ENCODE assay signal across 24 cellular contexts in the genomic region with DNA sequence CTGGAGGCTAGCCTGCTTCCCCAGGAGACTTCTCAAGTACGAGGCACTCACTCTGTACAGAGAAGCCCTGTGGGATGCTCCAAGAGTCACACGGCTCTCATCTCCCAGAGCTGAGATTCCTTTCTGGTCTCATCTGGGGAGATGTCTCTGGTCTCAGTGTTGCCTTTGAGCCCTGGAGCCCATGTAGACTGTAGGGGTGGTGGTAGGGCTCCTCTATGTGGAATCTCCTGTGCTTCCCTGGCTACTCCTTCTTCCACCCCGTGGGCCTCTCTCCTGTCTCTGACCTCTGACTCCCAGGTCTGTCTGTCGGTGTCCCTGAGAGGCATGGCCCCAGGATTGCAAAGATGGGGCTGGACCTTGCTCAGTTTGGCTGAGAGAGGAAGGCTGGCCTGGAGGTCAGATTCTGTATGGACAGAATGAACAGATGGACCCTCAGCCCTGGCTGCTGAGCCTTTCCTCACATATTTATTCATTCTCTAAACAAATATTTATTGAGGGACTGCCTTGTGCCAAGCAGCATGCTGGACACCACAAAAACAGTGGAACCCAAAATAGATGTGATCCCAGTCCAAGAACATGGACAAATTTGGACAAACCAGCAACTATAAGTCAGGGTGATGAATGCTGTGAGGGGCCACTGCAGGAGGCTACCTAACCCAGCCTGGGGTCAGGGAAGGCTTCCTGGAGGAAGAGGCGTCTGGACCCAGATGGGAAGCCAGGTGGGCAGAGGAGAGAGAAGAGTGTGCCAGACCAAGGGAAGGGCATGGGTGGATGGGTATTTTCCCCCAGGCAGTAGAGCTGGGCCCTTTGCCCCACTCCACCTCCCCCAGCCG. TPM values are rescaled to one million over a fixed set of nuclear protein-coding genes. Genes with fewer than 3 reads are reported as not detected.
DNase-seq lines count a peak whose midpoint lies in the region; ATAC-seq and TF ChIP-seq lines count a peak whose summit lies in the region.
"Had no signal": no experiment of that assay in that cellular context is flagged by ENCODE, and none has a peak within 500 bp of the region (broad histone marks: within the 10 kb centered on the region; RNA-seq: fewer than 3 reads in every experiment).

No MANE protein-coding gene starts in this region.

- no peaks in the 10 kb centered on the region for H4K20me1 ChIP-seq in hepatocyte (ENCODE audit: insufficient read depth, poor library complexity, severe bottlenecking)

- intact Hi-C loops in sigmoid colon (cut with DNase I), result no loop called here
- intact Hi-C loops in stomach (cut with DNase I; ENCODE audit: low total_unique reads), result no loop called here

- 70 to 71% methylated on average over 6 of the region's 6 CpGs for WGBS in sigmoid colon, 2 donors
- WGBS in hepatocyte (ENCODE audit: low lambda C conversion rate, missing lambda C conversion rate), result 83% methylated on average over 6 of the region's 6 CpGs
- 51 to 63% (median 61%) methylated on average over 6 of the region's 6 CpGs for WGBS in stomach, 5 donors

- H3K36me3 ChIP-seq in sigmoid colon, result no peaks in the 10 kb centered on the region
- no peaks in the 10 kb centered on the region for H3K36me3 ChIP-seq in hepatocyte (replicated peaks; ENCODE audit: insufficient read depth, low read depth)
- no peaks in the 10 kb centered on the region for H3K36me3 ChIP-seq in stomach
- H3K36me3 ChIP-seq: HAP-1, SJCRH30 had no signal

- peak; percentile 22 for DNase-seq in NCI-H146 (lab: John Stamatoyannopoulos, UW)
- DNase-seq in NCI-H146 treated with DMSO at 0.1 percent for 48 hours (lab: John Stamatoyannopoulos, UW; ENCODE audit: unreplicated experiment), result no peak
- peak; percentile 34 for DNase-seq in NCI-H69 (lab: John Stamatoyannopoulos, UW)
- DNase-seq in left lobe of liver (ENCODE audit: low spot score), result peak; percentile 92
- peak; percentile 42 for DNase-seq in sigmoid colon
- DNase-seq in hepatocyte (ENCODE audit: low spot score), result no peak
- DNase-seq in NCI-H774 (lab: John Stamatoyannopoulos, UW), result no peak
- DNase-seq in stomach, result no peak
- DNase-seq: AML-193, C1 segment of cervical spinal cord, DND-41, Karpas-422, MV-4-11, NCI-H1105 treated with DMSO at 0.1 percent for 48 hours, SJCRH30, T-cell had no signal

- H3K79me2 ChIP-seq in hepatocyte, result no peaks in the 10 kb centered on the region

- H2AFZ ChIP-seq in hepatocyte, result no peak overlapping the region

- H3K27ac ChIP-seq in sigmoid colon (no peak overlapping the region), hepatocyte (no peak overlapping the region), stomach (no peak overlapping the region)
- H3K27ac ChIP-seq: SJCRH30 had no signal

- no peaks in the 10 kb centered on the region for H3K9me2 ChIP-seq in hepatocyte (replicated peaks; ENCODE audit: insufficient read depth)

- TF ChIP-seq POLR2A in sigmoid colon (IDR thresholded peaks at IDR 0.05), result no peak
- TF ChIP-seq POLR2A in stomach (IDR thresholded peaks at IDR 0.05), result no peak

- H3K4me1 ChIP-seq in sigmoid colon (no peaks in the 10 kb centered on the region), hepatocyte (ENCODE audit: insufficient read depth) (no peaks in the 10 kb centered on the region), stomach (peaks cover 0 to 16% (median 13%) of the 10 kb centered on the region in 4 donors)
- H3K4me1 ChIP-seq: HAP-1, SJCRH30 had no signal

- no peak overlapping the region for H3K4me2 ChIP-seq in hepatocyte

- H3K27me3 ChIP-seq in sigmoid colon, result no peaks in the 10 kb centered on the region
- H3K27me3 ChIP-seq in hepatocyte, result no peaks in the 10 kb centered on the region
- H3K27me3 ChIP-seq in stomach, result no peaks in the 10 kb centered on the region
- H3K27me3 ChIP-seq: SJCRH30 had no signal

- TF ChIP-seq CTCF in sigmoid colon (IDR thresholded peaks at IDR 0.05), result no peak
- no peak for TF ChIP-seq CTCF in hepatocyte (IDR thresholded peaks at IDR 0.05; ENCODE audit: poor library complexity)
- TF ChIP-seq CTCF in stomach (IDR thresholded peaks at IDR 0.05), result no peak

- peak; percentile 86 for ATAC-seq in left lobe of liver
- ATAC-seq: GM12878, Panc1, T-cell had no signal

- no peak overlapping the region for H3K4me3 ChIP-seq in sigmoid colon
- no peak overlapping the region for H3K4me3 ChIP-seq in hepatocyte
- no peak overlapping the region for H3K4me3 ChIP-seq in stomach
- H3K4me3 ChIP-seq: GM12878, HAP-1, SJCRH30 had no signal

- TF ChIP-seq EP300 in sigmoid colon (IDR thresholded peaks at IDR 0.05), result no peak
- TF ChIP-seq EP300 in stomach (IDR thresholded peaks at IDR 0.05), result no peak

- H3K9me3 ChIP-seq in sigmoid colon, result no peaks in the 10 kb centered on the region
- H3K9me3 ChIP-seq in hepatocyte (ENCODE audit: low read depth), result no peaks in the 10 kb centered on the region
- H3K9me3 ChIP-seq in stomach, result no peaks in the 10 kb centered on the region
- H3K9me3 ChIP-seq: SJCRH30 had no signal

RNA-seq across cellular contexts. Expression of a gene that starts 2.5 kb away (rescaled TPM):
- 0.63 TPM for total RNA-seq in left lobe of liver
- 1 to 10 TPM in 1 of 4 donors, not detected in 3; 5.8 TPM for total RNA-seq in sigmoid colon
- 100 to 1,000 TPM in 1 of 3 donors, 1 to 10 TPM in 2; 1.8 to 415 (median 1.8) TPM for polyA plus RNA-seq in sigmoid colon
- not detected in 2 replicates for total RNA-seq in hepatocyte
- polyA plus RNA-seq in hepatocyte, result not detected in 2 replicates
- total RNA-seq in stomach, result 1 to 10 TPM in 2 of 5 donors, not detected in 3; 4.4 to 8.1 TPM
- polyA plus RNA-seq in stomach, result 10 to 100 TPM in 1 of 3 donors, 1 to 10 TPM in 2; 4.3 to 24.1 (median 7.8) TPM
- total RNA-seq: A172, GM12878, M059J, NCI-H460, SJCRH30, T-cell had no signal
- polyA plus RNA-seq: AG04450, IgD-negative memory B cell had no signal

RNA-seq across cellular contexts. Expression of a gene that starts 21.4 kb away (rescaled TPM):
- total RNA-seq in left lobe of liver (1.7 TPM), sigmoid colon (100 to 1,000 TPM in 3 of 4 donors, 10 to 100 TPM in 1; 61.6 to 214 (median 160) TPM), hepatocyte (not detected in 2 replicates), stomach (10 to 100 TPM in 3 of 5 donors, 1 to 10 TPM in 1, not detected in 1; 1.7 to 51.3 (median 29.7) TPM)
- polyA plus RNA-seq in sigmoid colon (100 to 1,000 TPM in 1 of 3 donors, 10 to 100 TPM in 1, 1 to 10 TPM in 1; 1.4 to 204 (median 41.4) TPM), hepatocyte (not detected in 2 replicates), stomach (10 to 100 TPM; 10.8 to 29.9 (median 23.4) TPM)
- total RNA-seq: A172, M059J, NCI-H460, SJCRH30 had no signal
- polyA plus RNA-seq: AG04450, GM12878, IgD-negative memory B cell had no signal

RNA-seq across cellular contexts. Expression of a gene that starts 26.1 kb away (rescaled TPM):
- total RNA-seq in left lobe of liver (not detected), sigmoid colon (not detected), hepatocyte (not detected in 2 replicates), stomach (1 to 10 TPM in 1 of 5 donors, not detected in 4; 1.3 TPM)
- polyA plus RNA-seq in sigmoid colon (under 1 TPM in 1 of 3 donors, not detected in 2; 0.63 TPM), hepatocyte (0.81 TPM in 1 of 2 replicates, not detected in the other), stomach (under 1 TPM in 1 of 3 donors, not detected in 2; 0.58 TPM)
- total RNA-seq: GM12878, M059J, SJCRH30, T-cell had no signal
- polyA plus RNA-seq: AG04450, IgD-negative memory B cell had no signal

RNA-seq across cellular contexts. Expression of a gene that starts 36.6 kb away (rescaled TPM):
- total RNA-seq in left lobe of liver (26.5 TPM), sigmoid colon (100 to 1,000 TPM in 1 of 4 donors, 10 to 100 TPM in 3; 67.3 to 110 (median 90.7) TPM), hepatocyte (69.4 and 74.6 TPM in 2 replicates), stomach (10 to 100 TPM; 19.3 to 57.4 (median 29.0) TPM)
- polyA plus RNA-seq in sigmoid colon (10 to 100 TPM in 1 of 3 donors, 1 to 10 TPM in 2; 1.4 to 14.8 (median 7.2) TPM), hepatocyte (91.8 and 97.2 TPM in 2 replicates), stomach (10 to 100 TPM in 1 of 3 donors, 1 to 10 TPM in 2; 4.4 to 18.8 (median 5.7) TPM)

RNA-seq across cellular contexts. Expression of a gene that starts 42.1 kb away (rescaled TPM):
- total RNA-seq in left lobe of liver (123 TPM), sigmoid colon (10 to 100 TPM; 28.8 to 51.0 (median 33.1) TPM), hepatocyte (46.1 and 53.2 TPM in 2 replicates), stomach (100 to 1,000 TPM in 2 of 5 donors, 10 to 100 TPM in 3; 28.8 to 148 (median 87.8) TPM)
- polyA plus RNA-seq in sigmoid colon (10 to 100 TPM; 15.6 to 44.8 (median 21.7) TPM), hepatocyte (119 and 121 TPM in 2 replicates), stomach (10 to 100 TPM; 17.4 to 33.1 (median 20.5) TPM)

Comparison
In these comparisons a context has a peak if more than half of its experiments do, and no peak if none do; other contexts are left out.
1. DNase-seq: peak in NCI-H146 (single experiment), NCI-H69 (single experiment), left lobe of liver (single experiment) and sigmoid colon (single experiment); none in NCI-H146 treated with DMSO at 0.1 percent for 48 hours (single experiment), hepatocyte (single experiment), NCI-H774 (single experiment) and stomach (single experiment).